8 cellular contexts compared by ENCODE assay signal in genomic region chr19:13774217-13775191, GRCh38. TPM values are rescaled to one million over a fixed set of nuclear protein-coding genes. Genes with fewer than 3 reads are reported as not detected.
A peak's percentile ranks its signal among the peaks of the same experiment; 100 is the strongest.
DNase-seq lines count a peak whose midpoint lies in the region; ATAC-seq and TF ChIP-seq lines count a peak whose summit lies in the region.

Gene C19orf53, plus strand, starts transcription at chr19:13774456. Its CDS starts 22 bp downstream, at chr19:13774478.

- H3K27ac Mint-ChIP-seq in activated CD4-positive, alpha-beta T cell treated with anti-CD3 and anti-CD28 coated beads, Interleukin-2, amount 10 ng/mL, durations not matched to agents 24 days and 14 days: peak within 1 kb of the TSS; percentile 94

- no peaks in the 10 kb centered on the region for H3K9me3 Mint-ChIP-seq in activated CD4-positive, alpha-beta T cell treated with anti-CD3 and anti-CD28 coated beads, Interleukin-2, amount 10 ng/mL, durations not matched to agents 24 days and 14 days

- H3K27ac ChIP-seq in colonic mucosa (peak within 1 kb of the TSS; percentile 56), layer of hippocampus (ENCODE audit: low read depth, low read length) (peak within 1 kb of the TSS; percentile 73)

- CTCF ChIA-PET in BJ (lab: Yijun Ruan, JAX): interaction anchor here (0.7 to 1.9 kb wide), 7 partner anchors 10 to 297 kb away, joined by 3 to 6 read pairs (median 3); partner anchors contain the start of genes MISP3 and MRI1

- peaks cover 47% of the 10 kb centered on the region for H3K36me3 Mint-ChIP-seq in activated CD4-positive, alpha-beta T cell treated with anti-CD3 and anti-CD28 coated beads, Interleukin-2, amount 10 ng/mL, durations not matched to agents 24 days and 14 days (ENCODE audit: low read depth)

- ATAC-seq in GM19324 (IDR thresholded peaks at IDR 0.05; ENCODE audit: low FRiP score, unreplicated experiment): peak; percentile 94
- peak; percentile 75 for ATAC-seq in HG03469 (IDR thresholded peaks at IDR 0.05; ENCODE audit: unreplicated experiment)

- no peaks in the 10 kb centered on the region for H3K9me3 ChIP-seq in colonic mucosa

- TF ChIP-seq CTCF in BJ (IDR thresholded peaks at IDR 0.05; ENCODE audit: insufficient read depth, low read depth, low read length) (no peak), colonic mucosa (IDR thresholded peaks at IDR 0.05) (no peak)

- intact Hi-C loops in activated CD4-positive, alpha-beta T cell treated with anti-CD3 and anti-CD28 coated beads, Interleukin-2, amount 10 ng/mL, durations not matched to agents 24 days and 14 days (cut with micrococcal nuclease): loop anchor here (1.0 to 10.0 kb wide), 6 partner anchors 21 to 300 kb away; partner anchors contain the start of genes MISP3 and ZSWIM4
- intact Hi-C loops in colonic mucosa (cut with DNase I): no loop called here

- POLR2A ChIA-PET in BJ (lab: Charles Lee): interaction anchor here (0.6 to 1.4 kb wide), 2 partner anchors 9 to 13 kb away, joined by 3 read pairs; no protein-coding TSS in a partner anchor

- H3K4me1 Mint-ChIP-seq in activated CD4-positive, alpha-beta T cell treated with anti-CD3 and anti-CD28 coated beads, Interleukin-2, amount 10 ng/mL, durations not matched to agents 24 days and 14 days: peaks cover 20% of the 10 kb centered on the region

- DNase-seq in BJ (ENCODE audit: low read depth): peak; percentile 73
- DNase-seq in NCI-H526 treated with DMSO at 0.1 percent for 48 hours (lab: John Stamatoyannopoulos, UW): peak; percentile 78
- DNase-seq in activated CD4-positive, alpha-beta T cell treated with anti-CD3 and anti-CD28 coated beads, Interleukin-2, amount 10 ng/mL, durations not matched to agents 24 days and 14 days: peak; percentile 98
- DNase-seq in colonic mucosa: peak; percentile 94
- peak; percentile 74 to 77 for DNase-seq in stimulated activated CD4-positive, alpha-beta T cell treated with anti-CD3 and anti-CD28 coated beads, Interleukin-1b, Interleukin-23, amount 100 ng/mL, for 4 hours (ENCODE audit: low read depth in 2 of 2)

- no peaks in the 10 kb centered on the region for H3K27me3 ChIP-seq in BJ (ENCODE audit: control insufficient read depth, insufficient read depth, low read length)
- H3K27me3 ChIP-seq in colonic mucosa: no peaks in the 10 kb centered on the region
- H3K27me3 ChIP-seq in layer of hippocampus (ENCODE audit: control insufficient read depth, insufficient read depth, low read length): no peaks in the 10 kb centered on the region

- H3K4me3 Mint-ChIP-seq in activated CD4-positive, alpha-beta T cell treated with anti-CD3 and anti-CD28 coated beads, Interleukin-2, amount 10 ng/mL, durations not matched to agents 24 days and 14 days: peak within 1 kb of the TSS; percentile 99

- peaks cover 5% of the 10 kb centered on the region for H3K4me1 ChIP-seq in colonic mucosa

- H3K4me3 ChIP-seq in BJ (ENCODE audit: low read depth, low read length) (peak within 1 kb of the TSS; percentile 94), colonic mucosa (peak within 1 kb of the TSS; percentile 65)

- H3K36me3 ChIP-seq in BJ (ENCODE audit: control insufficient read depth, insufficient read depth, low read length) (peaks cover 24% of the 10 kb centered on the region), colonic mucosa (peaks cover 6% of the 10 kb centered on the region)

- H3K27me3 Mint-ChIP-seq in activated CD4-positive, alpha-beta T cell treated with anti-CD3 and anti-CD28 coated beads, Interleukin-2, amount 10 ng/mL, durations not matched to agents 24 days and 14 days: no peaks in the 10 kb centered on the region

- H3K9ac ChIP-seq in colonic mucosa (ENCODE audit: low read depth in 2 of 2, low read length in 2 of 2): peak within 1 kb of the TSS; percentile 92 to 97

RNA-seq across cellular contexts. Expression of gene C19orf53, which starts in this region (rescaled TPM):
- 220 and 276 TPM in 2 replicates for polyA plus RNA-seq in BJ (2011; rRNA removed)
- 85.7 and 188 TPM in 2 replicates for polyA minus RNA-seq in BJ (2011; rRNA and poly(A)+ RNA removed)
- total RNA-seq in activated CD4-positive, alpha-beta T cell treated with anti-CD3 and anti-CD28 coated beads, Interleukin-2, amount 10 ng/mL, durations not matched to agents 24 days and 14 days: 142 and 143 TPM in 2 replicates
- 10 to 100 TPM; 48.5 to 82.6 TPM for total RNA-seq in colonic mucosa

Comparison
In these comparisons a context has a peak if more than half of its experiments do, and no peak if none do; other contexts are left out.
1. Peak in every context shown above with its lines: DNase-seq, ATAC-seq, H3K4me3 ChIP-seq and H3K27ac ChIP-seq.